19 cellular contexts compared by ENCODE assay signal in genomic region chr6:25307805-25308494, GRCh38.
"Had no signal": no experiment of that assay in that cellular context is flagged by ENCODE, and none has a peak within 500 bp of the region (broad histone marks: within the 10 kb centered on the region; RNA-seq: fewer than 3 reads in every experiment).

No MANE protein-coding gene starts in this region.

- H3K4me3 ChIP-seq: pancreas, prostate gland, skin epidermis had no signal

- H3K27me3 Mint-ChIP-seq: stimulated activated naive B cell treated with anti-CD40 and anti-IgM and Interleukin-4, amounts not matched to agents 10 μg/mL and 1 μg/mL and 100 μg/mL, for 72 hours; stimulated activated naive CD8-positive, alpha-beta T cell treated with anti-CD3 and anti-CD28 coated beads, Interleukin-15, amount 100 ng/mL, for 72 hours; type B pancreatic cell had no signal

- DNase-seq: caudate nucleus; cortex of kidney; effector memory CD4-positive, alpha-beta T cell; head of caudate nucleus; hippocampal formation; left colon; mammary epithelial cell; occipital lobe; pancreas; stimulated activated CD4-positive, alpha-beta T cell treated with anti-CD3 and anti-CD28 coated beads, Interleukin-2, amount 100 ng/mL, for 24 hours; stimulated activated CD4-positive, alpha-beta T cell treated with anti-CD3 and anti-CD28 coated beads, Interleukin-4, amount 100 ng/mL, for 4 hours; stimulated activated naive B cell treated with anti-CD40 and anti-IgM and Interleukin-4, amounts not matched to agents 10 μg/mL and 1 μg/mL and 100 μg/mL, for 72 hours; stimulated activated naive CD8-positive, alpha-beta T cell treated with anti-CD3 and anti-CD28 coated beads, Interleukin-15, amount 100 ng/mL, for 72 hours had no signal

- ATAC-seq: esophagus mucosa; left colon; sciatic nerve; stimulated activated naive B cell treated with anti-CD40 and anti-IgM and Interleukin-4, amounts not matched to agents 10 μg/mL and 1 μg/mL and 100 μg/mL, for 72 hours; stimulated activated naive CD8-positive, alpha-beta T cell treated with anti-CD3 and anti-CD28 coated beads, Interleukin-15, amount 100 ng/mL, for 72 hours had no signal

- H3K27ac Mint-ChIP-seq: nephron; stimulated activated naive B cell treated with anti-CD40 and anti-IgM and Interleukin-4, amounts not matched to agents 10 μg/mL and 1 μg/mL and 100 μg/mL, for 72 hours; type B pancreatic cell had no signal

- H3K4me1 ChIP-seq: prostate gland had no signal

- H3K36me3 Mint-ChIP-seq: stimulated activated naive B cell treated with anti-CD40 and anti-IgM and Interleukin-4, amounts not matched to agents 10 μg/mL and 1 μg/mL and 100 μg/mL, for 72 hours; type B pancreatic cell had no signal

- H3K36me3 ChIP-seq: pancreas, prostate gland had no signal

- H3K9me3 ChIP-seq: pancreas, prostate gland had no signal

- H3K9me3 Mint-ChIP-seq: nephron; stimulated activated naive B cell treated with anti-CD40 and anti-IgM and Interleukin-4, amounts not matched to agents 10 μg/mL and 1 μg/mL and 100 μg/mL, for 72 hours; stimulated activated naive CD8-positive, alpha-beta T cell treated with anti-CD3 and anti-CD28 coated beads, Interleukin-15, amount 100 ng/mL, for 72 hours; type B pancreatic cell had no signal

- H3K4me3 Mint-ChIP-seq: nephron; stimulated activated naive B cell treated with anti-CD40 and anti-IgM and Interleukin-4, amounts not matched to agents 10 μg/mL and 1 μg/mL and 100 μg/mL, for 72 hours; stimulated activated naive CD8-positive, alpha-beta T cell treated with anti-CD3 and anti-CD28 coated beads, Interleukin-15, amount 100 ng/mL, for 72 hours; type B pancreatic cell had no signal

- H3K27ac ChIP-seq: pancreas, prostate gland, skin epidermis had no signal

- H3K27me3 ChIP-seq: pancreas had no signal
